ENCODE assay signal across 16 cellular contexts in the genomic region with DNA sequence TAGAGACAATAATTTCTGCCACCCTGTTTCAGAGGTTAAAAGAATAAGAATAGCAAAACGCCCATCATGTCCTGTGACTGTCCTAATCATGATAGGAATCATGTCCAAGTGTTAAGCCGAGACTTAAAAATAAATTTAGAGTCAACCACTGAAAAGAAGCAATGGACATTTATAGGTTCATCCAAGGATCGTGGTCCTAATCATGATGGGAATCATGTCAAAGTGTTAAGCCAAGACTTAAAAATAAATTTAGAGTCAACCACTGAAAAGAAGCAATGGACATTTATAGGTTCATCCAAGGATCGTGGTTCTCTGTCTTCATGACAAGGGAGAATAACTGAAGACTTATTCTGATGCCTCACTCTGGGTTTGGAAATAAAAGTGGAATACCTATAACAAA.
DNase-seq lines count a peak whose midpoint lies in the region; ATAC-seq and TF ChIP-seq lines count a peak whose summit lies in the region.
"Had no signal": no experiment of that assay in that cellular context is flagged by ENCODE, and none has a peak within 500 bp of the region (broad histone marks: within the 10 kb centered on the region; RNA-seq: fewer than 3 reads in every experiment).

No MANE protein-coding gene starts in this region.

- no peak overlapping the region for H3K4me3 ChIP-seq in SK-N-SH (ENCODE audit: low read depth in 2 of 2, low read length in 1 of 2)
- H3K4me3 ChIP-seq in RWPE2 (ENCODE audit: severe bottlenecking), result no peak overlapping the region
- H3K4me3 ChIP-seq: BLaER1, GM12878, HAP-1, K562 had no signal

- no peak overlapping the region for H3K9ac ChIP-seq in SK-N-SH
- H3K9ac ChIP-seq: BLaER1 had no signal

- H3F3A ChIP-seq in SK-N-SH (replicated peaks; ENCODE audit: insufficient read depth), result peaks cover 12% of the 10 kb centered on the region

- H3K4me1 ChIP-seq in SK-N-SH (ENCODE audit: control insufficient read depth in 1 of 2, insufficient read depth in 2 of 2, low read depth in 1 of 2, low read length in 1 of 2), result peaks cover 0 to 20% of the 10 kb centered on the region in 2 experiments; a peak in 2 of 4 replicates
- no peaks in the 10 kb centered on the region for H3K4me1 ChIP-seq in RWPE2 (ENCODE audit: insufficient read depth, poor library complexity, severe bottlenecking)
- H3K4me1 ChIP-seq: BLaER1, HAP-1 had no signal

- peak overlapping the region; percentile 61; the same call in 1 of the 2 replicates for H3K4me2 ChIP-seq in SK-N-SH
- H3K4me2 ChIP-seq: BLaER1 had no signal

- 79% methylated on average over 4 of the region's 4 CpGs for WGBS in SK-N-SH (ENCODE audit: low lambda C conversion rate)

- H3K27me3 ChIP-seq in SK-N-SH (ENCODE audit: insufficient read depth) (no peaks in the 10 kb centered on the region), RWPE2 (ENCODE audit: insufficient read depth, poor library complexity, severe bottlenecking) (no peaks in the 10 kb centered on the region)
- H3K27me3 ChIP-seq: BLaER1 had no signal

- no peaks in the 10 kb centered on the region for H3K79me2 ChIP-seq in SK-N-SH (ENCODE audit: insufficient read depth)

- H3K27ac ChIP-seq in SK-N-SH (ENCODE audit: low read depth in 2 of 2, low read length in 1 of 2), result peak overlapping the region in 1 of 2 experiments; percentile 75; a peak in 2 of 4 replicates
- peak overlapping the region; percentile 54 for H3K27ac ChIP-seq in RWPE2 (ENCODE audit: poor library complexity, severe bottlenecking)
- H3K27ac ChIP-seq: 22Rv1, BLaER1, HL-60 had no signal

- TF ChIP-seq POLR2A in GM18505 (IDR thresholded peaks at IDR 0.05; ENCODE audit: borderline replicate concordance, extremely low read depth, insufficient read depth, insufficient read length), result no peak

- no peaks in the 10 kb centered on the region for H3K36me3 ChIP-seq in SK-N-SH (replicated peaks in 1 of 2; ENCODE audit: control insufficient read depth in 1 of 2, insufficient read depth in 2 of 2, low read length in 1 of 2)
- H3K36me3 ChIP-seq in RWPE2 (ENCODE audit: low read depth), result no peaks in the 10 kb centered on the region
- H3K36me3 ChIP-seq: BLaER1, HAP-1 had no signal

- no peaks in the 10 kb centered on the region for H3K9me2 ChIP-seq in SK-N-SH

- TF ChIP-seq CTCF in SK-N-SH (IDR thresholded peaks at IDR 0.05) (no peak), RWPE2 (IDR thresholded peaks at IDR 0.05; ENCODE audit: poor library complexity, severe bottlenecking) (no peak)

- POLR2A ChIA-PET in SK-N-SH (lab: Yijun Ruan, JAX), result no interaction called here

- no peaks in the 10 kb centered on the region for H4K20me1 ChIP-seq in SK-N-SH (ENCODE audit: insufficient read depth)
- H4K20me1 ChIP-seq: BLaER1 had no signal

- TF ChIP-seq RAD21 in SK-N-SH (IDR thresholded peaks at IDR 0.05; ENCODE audit: low read length), result no peak

- DNase-seq in SK-N-SH (no peak), RWPE2 (ENCODE audit: low spot score) (no peak), myocyte (ENCODE audit: low read depth) (peak; percentile 53)
- no peak for DNase-seq in stimulated activated CD4-positive, alpha-beta T cell treated with anti-CD3 and anti-CD28 coated beads, Interleukin-2, amount 100 ng/mL, for 48 hours
- DNase-seq: CD4-positive, alpha-beta memory T cell; DMS79 treated with DMSO at 0.1 percent for 48 hours; EL had no signal

- H3K9me3 ChIP-seq in SK-N-SH (no peaks in the 10 kb centered on the region), RWPE2 (ENCODE audit: severe bottlenecking) (no peaks in the 10 kb centered on the region)
- H3K9me3 ChIP-seq: BLaER1, HAP-1 had no signal

- CTCF ChIA-PET in SK-N-SH (lab: Yijun Ruan, JAX), result interaction anchor here (0.6 to 1.9 kb wide), 3 partner anchors 9 to 16 kb away, joined by 3 to 4 read pairs (median 3); no protein-coding TSS in a partner anchor

- ATAC-seq in SK-N-SH treated with all-trans-retinoic acid at 6 μM for 48 hours (no peak), RWPE2 (ENCODE audit: low read depth) (no peak), GM18505 (IDR thresholded peaks at IDR 0.05; ENCODE audit: unreplicated experiment) (no peak), GM18867 (IDR thresholded peaks at IDR 0.05; ENCODE audit: unreplicated experiment) (no peak)
- ATAC-seq: GM12878, K562 had no signal

- no peak for TF ChIP-seq EP300 in SK-N-SH (IDR thresholded peaks at IDR 0.05; ENCODE audit: borderline replicate concordance in 1 of 2, low read depth in 1 of 2, low read length in 1 of 2)

- H2AFZ ChIP-seq in SK-N-SH (ENCODE audit: low read depth), result no peak overlapping the region

TF ChIP-seq in SK-N-SH, 30 proteins besides CTCF, POLR2A, EP300 and RAD21:
- TF ChIP-seq FOXJ3 (CRISPR knock-in tag; IDR thresholded peaks at IDR 0.05) (no peak), FOSL2 (IDR thresholded peaks at IDR 0.05; ENCODE audit: borderline replicate concordance, low read depth) (no peak)
- TF ChIP-seq, protein P1, sequence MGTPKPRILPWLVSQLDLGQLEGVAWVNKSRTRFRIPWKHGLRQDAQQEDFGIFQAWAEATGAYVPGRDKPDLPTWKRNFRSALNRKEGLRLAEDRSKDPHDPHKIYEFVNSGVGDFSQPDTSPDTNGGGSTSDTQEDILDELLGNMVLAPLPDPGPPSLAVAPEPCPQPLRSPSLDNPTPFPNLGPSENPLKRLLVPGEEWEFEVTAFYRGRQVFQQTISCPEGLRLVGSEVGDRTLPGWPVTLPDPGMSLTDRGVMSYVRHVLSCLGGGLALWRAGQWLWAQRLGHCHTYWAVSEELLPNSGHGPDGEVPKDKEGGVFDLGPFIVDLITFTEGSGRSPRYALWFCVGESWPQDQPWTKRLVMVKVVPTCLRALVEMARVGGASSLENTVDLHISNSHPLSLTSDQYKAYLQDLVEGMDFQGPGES (IDR thresholded peaks at IDR 0.05; ENCODE audit: low read depth, low read length), result no peak

TF ChIP-seq in SK-N-SH treated with all-trans-retinoic acid at 6 μM for 48 hours, 23 proteins besides CTCF, POLR2A, EP300 and RAD21:
- TF ChIP-seq ZC3H10 (CRISPR knock-in tag; IDR thresholded peaks at IDR 0.05), result no peak
- TF ChIP-seq RARB (CRISPR knock-in tag; IDR thresholded peaks at IDR 0.05), result no peak
- no peak for TF ChIP-seq OSR1 (CRISPR knock-in tag; IDR thresholded peaks at IDR 0.05)
- no peak for TF ChIP-seq SNAI2 (CRISPR knock-in tag; IDR thresholded peaks at IDR 0.05)
- no peak for TF ChIP-seq CSDC2 (CRISPR knock-in tag; IDR thresholded peaks at IDR 0.05)
- no peak for TF ChIP-seq ZFP3 (CRISPR knock-in tag; IDR thresholded peaks at IDR 0.05)
- TF ChIP-seq, protein P2, sequence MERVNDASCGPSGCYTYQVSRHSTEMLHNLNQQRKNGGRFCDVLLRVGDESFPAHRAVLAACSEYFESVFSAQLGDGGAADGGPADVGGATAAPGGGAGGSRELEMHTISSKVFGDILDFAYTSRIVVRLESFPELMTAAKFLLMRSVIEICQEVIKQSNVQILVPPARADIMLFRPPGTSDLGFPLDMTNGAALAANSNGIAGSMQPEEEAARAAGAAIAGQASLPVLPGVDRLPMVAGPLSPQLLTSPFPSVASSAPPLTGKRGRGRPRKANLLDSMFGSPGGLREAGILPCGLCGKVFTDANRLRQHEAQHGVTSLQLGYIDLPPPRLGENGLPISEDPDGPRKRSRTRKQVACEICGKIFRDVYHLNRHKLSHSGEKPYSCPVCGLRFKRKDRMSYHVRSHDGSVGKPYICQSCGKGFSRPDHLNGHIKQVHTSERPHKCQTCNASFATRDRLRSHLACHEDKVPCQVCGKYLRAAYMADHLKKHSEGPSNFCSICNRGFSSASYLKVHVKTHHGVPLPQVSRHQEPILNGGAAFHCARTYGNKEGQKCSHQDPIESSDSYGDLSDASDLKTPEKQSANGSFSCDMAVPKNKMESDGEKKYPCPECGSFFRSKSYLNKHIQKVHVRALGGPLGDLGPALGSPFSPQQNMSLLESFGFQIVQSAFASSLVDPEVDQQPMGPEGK (CRISPR knock-in tag; IDR thresholded peaks at IDR 0.05; ENCODE audit: borderline replicate concordance), result no peak
- TF ChIP-seq, protein P3, sequence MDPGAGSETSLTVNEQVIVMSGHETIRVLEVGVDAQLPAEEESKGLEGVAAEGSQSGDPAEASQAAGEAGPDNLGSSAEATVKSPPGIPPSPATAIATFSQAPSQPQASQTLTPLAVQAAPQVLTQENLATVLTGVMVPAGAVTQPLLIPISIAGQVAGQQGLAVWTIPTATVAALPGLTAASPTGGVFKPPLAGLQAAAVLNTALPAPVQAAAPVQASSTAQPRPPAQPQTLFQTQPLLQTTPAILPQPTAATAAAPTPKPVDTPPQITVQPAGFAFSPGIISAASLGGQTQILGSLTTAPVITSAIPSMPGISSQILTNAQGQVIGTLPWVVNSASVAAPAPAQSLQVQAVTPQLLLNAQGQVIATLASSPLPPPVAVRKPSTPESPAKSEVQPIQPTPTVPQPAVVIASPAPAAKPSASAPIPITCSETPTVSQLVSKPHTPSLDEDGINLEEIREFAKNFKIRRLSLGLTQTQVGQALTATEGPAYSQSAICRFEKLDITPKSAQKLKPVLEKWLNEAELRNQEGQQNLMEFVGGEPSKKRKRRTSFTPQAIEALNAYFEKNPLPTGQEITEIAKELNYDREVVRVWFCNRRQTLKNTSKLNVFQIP (CRISPR knock-in tag; IDR thresholded peaks at IDR 0.05; ENCODE audit: borderline replicate concordance, low read depth), result no peak
- TF ChIP-seq ZNF8 (CRISPR knock-in tag; IDR thresholded peaks at IDR 0.05), result no peak
- TF ChIP-seq ARNTL (CRISPR knock-in tag; IDR thresholded peaks at IDR 0.05; ENCODE audit: borderline replicate concordance, low read depth), result no peak
- TF ChIP-seq ESRRG (CRISPR knock-in tag; IDR thresholded peaks at IDR 0.05), result no peak
- no peak for TF ChIP-seq BACH2 (CRISPR knock-in tag; IDR thresholded peaks at IDR 0.05; ENCODE audit: borderline replicate concordance)
- no peak for TF ChIP-seq TOX (CRISPR knock-in tag; IDR thresholded peaks at IDR 0.05; ENCODE audit: borderline replicate concordance)
